In genomic region chr19:44371815-44372480, GRCh38 we compare ENCODE assay signal across 17 cellular contexts.
"Had no signal": no experiment of that assay in that cellular context is flagged by ENCODE, and none has a peak within 500 bp of the region (broad histone marks: within the 10 kb centered on the region; RNA-seq: fewer than 3 reads in every experiment).

No MANE protein-coding gene starts in this region.

- H3K4me1 ChIP-seq: esophagus squamous epithelium, gastroesophageal sphincter, left ventricle myocardium inferior, lower lobe of right lung, sigmoid colon, stomach, transverse colon had no signal

- DNase-seq: esophagus squamous epithelium; foreskin fibroblast; glutamatergic neuron; immature natural killer cell; left ventricle myocardium inferior; lower lobe of right lung; natural killer cell; posterior cingulate gyrus; sigmoid colon; stimulated activated CD4-positive, alpha-beta T cell treated with anti-CD3 and anti-CD28 coated beads, Interleukin-2, amount 100 ng/mL, for 24 hours; stimulated activated naive CD4-positive, alpha-beta T cell; stomach; substantia nigra; transverse colon had no signal

- H3K27me3 ChIP-seq: esophagus squamous epithelium, sigmoid colon, stomach, transverse colon had no signal

- H3K27ac ChIP-seq: esophagus squamous epithelium, gastroesophageal sphincter, left ventricle myocardium inferior, lower lobe of right lung, sigmoid colon, skin epidermis, stomach, thoracic aorta, transverse colon had no signal

- ATAC-seq: gastroesophageal sphincter, lower lobe of right lung, natural killer cell had no signal

- H3K4me3 ChIP-seq: esophagus squamous epithelium, gastroesophageal sphincter, left ventricle myocardium inferior, lower lobe of right lung, sigmoid colon, skin epidermis, stomach, thoracic aorta, transverse colon had no signal

- H3K36me3 ChIP-seq: esophagus squamous epithelium, gastroesophageal sphincter, left ventricle myocardium inferior, lower lobe of right lung, sigmoid colon, stomach, thoracic aorta, transverse colon had no signal
